Comparison of ENCODE assay signal across 8 cellular contexts in genomic region chr6:31308050-31308844, GRCh38. TPM values are rescaled to one million over a fixed set of nuclear protein-coding genes. Genes with fewer than 3 reads are reported as not detected.
DNase-seq lines count a peak whose midpoint lies in the region; ATAC-seq, FAIRE-seq and TF ChIP-seq lines count a peak whose summit lies in the region.

No MANE protein-coding gene starts in this region.

- CTCF ChIA-PET in activated CD4-positive, alpha-beta T cell treated with anti-CD3 and anti-CD28 coated beads, Interleukin-2, amount 10 ng/mL, durations not matched to agents 7 days and 5 days (lab: Charles Lee): interaction anchor here (0.9 to 2.0 kb wide), 4 partner anchors 11 to 55 kb away, joined by 3 to 8 read pairs (median 3); no protein-coding TSS in a partner anchor
- CTCF ChIA-PET in H1 (lab: Charles Lee; ENCODE audit: partially characterized antibody): interaction anchor here (0.7 to 2.9 kb wide), 7 partner anchors 12 to 267 kb away, joined by 3 to 13 read pairs (median 3); no protein-coding TSS in a partner anchor

- H3K14ac ChIP-seq in H9 (ENCODE audit: insufficient read depth, low read length) (no peak overlapping the region), H1 (ENCODE audit: insufficient read length) (no peak overlapping the region)

- no peak overlapping the region for H3K56ac ChIP-seq in H9 (ENCODE audit: insufficient read length, low read depth, low read length)
- H3K56ac ChIP-seq in H1 (replicated peaks; ENCODE audit: insufficient read length, low read depth, low read length): no peak overlapping the region

- peaks cover 9% of the 10 kb centered on the region for H3K27me3 Mint-ChIP-seq in H9 (ENCODE audit: low read depth)
- peaks cover 44% of the 10 kb centered on the region for H3K27me3 Mint-ChIP-seq in activated CD4-positive, alpha-beta T cell treated with anti-CD3 and anti-CD28 coated beads, Interleukin-2, amount 10 ng/mL, durations not matched to agents 7 days and 5 days

- H4K8ac ChIP-seq in H9 (replicated peaks; ENCODE audit: insufficient read length, low read depth, low read length) (no peak overlapping the region), H1 (ENCODE audit: extremely low read depth, insufficient read depth, low read length) (peak overlapping the region; percentile 93; the same call in 1 of the 2 replicates)

- no peak overlapping the region for H3K4ac ChIP-seq in H9 (ENCODE audit: low read depth, low read length)
- H3K4ac ChIP-seq in H1 (replicated peaks; ENCODE audit: insufficient read length, low read depth, low read length): no peak overlapping the region

- H3K4me3 Mint-ChIP-seq in H9: no peak overlapping the region
- H3K4me3 Mint-ChIP-seq in activated CD4-positive, alpha-beta T cell treated with anti-CD3 and anti-CD28 coated beads, Interleukin-2, amount 10 ng/mL, durations not matched to agents 7 days and 5 days: peak overlapping the region; percentile 57

- no peak overlapping the region for H3K27ac Mint-ChIP-seq in H9
- peak overlapping the region; percentile 58 for H3K27ac Mint-ChIP-seq in activated CD4-positive, alpha-beta T cell treated with anti-CD3 and anti-CD28 coated beads, Interleukin-2, amount 10 ng/mL, durations not matched to agents 7 days and 5 days

- H2BK120ac ChIP-seq in H9 (ENCODE audit: low read depth, low read length, poor library complexity, severe bottlenecking) (no peak overlapping the region), H1 (replicated peaks; ENCODE audit: low read depth, low read length) (no peak overlapping the region)

- H4K91ac ChIP-seq in H9 (ENCODE audit: insufficient read length, low read depth, low read length) (no peak overlapping the region), H1 (replicated peaks; ENCODE audit: insufficient read length, low read length) (no peak overlapping the region)

- TF ChIP-seq EP300 in H1 (IDR thresholded peaks at IDR 0.05; ENCODE audit: borderline replicate concordance in 1 of 2, low read depth in 2 of 2, low read length in 2 of 2) (no peak), transverse colon (IDR thresholded peaks at IDR 0.05; ENCODE audit: low read depth) (no peak)

- H3K23me2 ChIP-seq in H9 (ENCODE audit: insufficient read length, low read depth, low read length, poor library complexity, severe bottlenecking) (no peaks in the 10 kb centered on the region), H1 (ENCODE audit: low read depth, low read length) (peaks cover 8% of the 10 kb centered on the region; the same call in 1 of the 2 replicates)

- H2BK5ac ChIP-seq in H9 (ENCODE audit: insufficient read length, low read length) (no peak overlapping the region), H1 (ENCODE audit: low read depth, low read length) (no peak overlapping the region)

- in situ Hi-C loops in transverse colon (cut with MboI; ENCODE audit: low pct_ligation_motif_present in 1 of 4, low pct_unique_long_range_greater_than_20kb in 1 of 4, low sequenced_read_pairs in 3 of 4): no loop called here

- no peak for TF ChIP-seq CTCF in H9 (conservative IDR thresholded peaks at IDR 0.05)
- TF ChIP-seq CTCF in H1 (IDR thresholded peaks at IDR 0.05; ENCODE audit: control extremely low read depth in 1 of 3, insufficient read depth in 1 of 3, low read depth in 1 of 3, low read length in 3 of 3): no peak
- no peak for TF ChIP-seq CTCF in transverse colon (IDR thresholded peaks at IDR 0.05)
- TF ChIP-seq CTCF in BE2C (IDR thresholded peaks at IDR 0.05; ENCODE audit: low read depth, low read length): no peak

- H3K4me1 Mint-ChIP-seq in H9: no peaks in the 10 kb centered on the region
- peaks cover 2% of the 10 kb centered on the region for H3K4me1 Mint-ChIP-seq in activated CD4-positive, alpha-beta T cell treated with anti-CD3 and anti-CD28 coated beads, Interleukin-2, amount 10 ng/mL, durations not matched to agents 7 days and 5 days

- 0 out of 3 replicates have a peak, but pooled peaks of 1 of the 2 experiments have one; percentile 23 for TF ChIP-seq POLR2A in H1 (IDR thresholded peaks at IDR 0.05; ENCODE audit: control extremely low read depth in 1 of 2, low read depth in 2 of 2, low read length in 2 of 2)
- TF ChIP-seq POLR2A in transverse colon (IDR thresholded peaks at IDR 0.05): no peak

- H3K27ac ChIP-seq in H9 (ENCODE audit: insufficient read length, low read depth, low read length): no peak overlapping the region
- no peak overlapping the region for H3K27ac ChIP-seq in H1 (ENCODE audit: low read depth, low read length)
- peak overlapping the region in 1 of 4 donors; percentile 26 for H3K27ac ChIP-seq in transverse colon

- H3K27me3 ChIP-seq in H9 (ENCODE audit: insufficient read depth, low read length): no peaks in the 10 kb centered on the region
- peaks cover 0 to 7% (median 4%) of the 10 kb centered on the region in 4 experiments; a peak in 4 of 7 replicates for H3K27me3 ChIP-seq in H1 (replicated peaks in 1 of 4; ENCODE audit: control insufficient read depth in 3 of 4, extremely low read depth in 1 of 4, insufficient read depth in 3 of 4, low read length in 3 of 4)
- peaks cover 39% of the 10 kb centered on the region for H3K27me3 ChIP-seq in transverse colon
- H3K27me3 ChIP-seq in BE2C: peaks cover 18% of the 10 kb centered on the region

- H3K79me2 ChIP-seq in H9 (ENCODE audit: insufficient read depth, low read length) (no peaks in the 10 kb centered on the region), H1 (ENCODE audit: control insufficient read depth in 1 of 2, insufficient read depth in 2 of 2, low read length in 2 of 2) (no peaks in the 10 kb centered on the region)

- no peak for FAIRE-seq in H1 (lab: Jason Lieb, UNC)

- ATAC-seq in GM18519 (IDR thresholded peaks at IDR 0.05; ENCODE audit: low FRiP score, unreplicated experiment) (no peak), HG03095 (IDR thresholded peaks at IDR 0.05; ENCODE audit: unreplicated experiment) (no peak)

- no peak overlapping the region for H2BK15ac ChIP-seq in H9 (ENCODE audit: low read depth, low read length)
- peak overlapping the region; percentile 73; the same call in 1 of the 2 replicates for H2BK15ac ChIP-seq in H1 (ENCODE audit: low read length)

- no peak overlapping the region for H3T11ph ChIP-seq in H9 (ENCODE audit: low read length)

- H2AFZ ChIP-seq in H9 (ENCODE audit: low read length) (no peak overlapping the region), H1 (ENCODE audit: low read length) (peak overlapping the region; percentile 55; the same call in 1 of the 2 replicates)

- no peak overlapping the region for H2AK5ac ChIP-seq in H9 (ENCODE audit: insufficient read length, low read length)
- no peak overlapping the region for H2AK5ac ChIP-seq in H1 (ENCODE audit: low read depth, low read length)

- no peaks in the 10 kb centered on the region for H3K4me1 ChIP-seq in H9 (ENCODE audit: insufficient read depth, low read length)
- H3K4me1 ChIP-seq in H1 (replicated peaks in 1 of 4; ENCODE audit: control insufficient read depth in 3 of 4, insufficient read depth in 4 of 4, low read length in 3 of 4): peaks cover 0 to 2% (median 0%) of the 10 kb centered on the region in 4 experiments; a peak in 3 of 7 replicates
- H3K4me1 ChIP-seq in transverse colon: peaks cover 0 to 15% (median 10%) of the 10 kb centered on the region in 4 donors
- no peaks in the 10 kb centered on the region for H3K4me1 ChIP-seq in BE2C

- no peaks in the 10 kb centered on the region for H3K36me3 ChIP-seq in H1 (ENCODE audit: control insufficient read depth in 2 of 4, insufficient read depth in 4 of 4, low read length in 3 of 4)
- H3K36me3 ChIP-seq in transverse colon: no peaks in the 10 kb centered on the region
- H3K36me3 ChIP-seq in BE2C: no peaks in the 10 kb centered on the region

- no peak overlapping the region for H4K5ac ChIP-seq in H9 (ENCODE audit: insufficient read length, low read depth, low read length)
- no peak overlapping the region for H4K5ac ChIP-seq in H1 (ENCODE audit: insufficient read length, low read depth, low read length)

- H3K4me3 ChIP-seq in H1 (ENCODE audit: extremely low read depth in 1 of 4, insufficient read depth in 2 of 4, low read depth in 3 of 4, low read length in 4 of 4) (peak overlapping the region; percentile 38 to 73 (median 44)), transverse colon (peak overlapping the region; percentile 14 to 51 (median 31)), BE2C (ENCODE audit: low read depth, low read length) (no peak overlapping the region)

- POLR2A ChIA-PET in activated CD4-positive, alpha-beta T cell treated with anti-CD3 and anti-CD28 coated beads, Interleukin-2, amount 10 ng/mL, durations not matched to agents 7 days and 5 days (lab: Charles Lee): interaction anchor here (0.8 kb wide), 1 partner anchor 177 kb away, joined by 3 read pairs; no protein-coding TSS in a partner anchor
- POLR2A ChIA-PET in H1 (lab: Charles Lee; ENCODE audit: partially characterized antibody): interaction anchor here (0.7 to 1.1 kb wide), 6 partner anchors 12 to 169 kb away, joined by 3 to 4 read pairs (median 3); partner anchors contain the start of gene PSORS1C2

- no peak overlapping the region for H2BK20ac ChIP-seq in H9 (ENCODE audit: low read depth, low read length, poor library complexity, severe bottlenecking)
- H2BK20ac ChIP-seq in H1 (ENCODE audit: low read length): no peak overlapping the region

- H3K18ac ChIP-seq in H9 (ENCODE audit: insufficient read length, low read depth, low read length): no peak overlapping the region
- H3K18ac ChIP-seq in H1 (ENCODE audit: extremely low read depth, low read length): peak overlapping the region; percentile 24; the same call in 1 of the 2 replicates

- intact Hi-C loops in posterior vena cava (cut with DNase I): loop anchor here in 1 of 2 donors (10.0 kb wide), 1 partner anchor 83 kb away; no protein-coding TSS in a partner anchor
- intact Hi-C loops in transverse colon (cut with DNase I; ENCODE audit: low total_unique reads): no loop called here

- H2BK12ac ChIP-seq in H9 (ENCODE audit: insufficient read length, low read depth, low read length) (no peak overlapping the region), H1 (ENCODE audit: low read depth, low read length) (no peak overlapping the region)

- no peak overlapping the region for H3K9ac ChIP-seq in H9 (ENCODE audit: extremely low read depth, insufficient read length, low read length)
- H3K9ac ChIP-seq in H1 (replicated peaks in 1 of 4; ENCODE audit: extremely low read depth in 1 of 4, low read depth in 3 of 4, low read length in 3 of 4): no peak overlapping the region

- H4K20me1 ChIP-seq in H9 (ENCODE audit: control insufficient read depth, insufficient read depth, insufficient read length) (no peaks in the 10 kb centered on the region), H1 (replicated peaks in 1 of 2; ENCODE audit: control insufficient read depth in 1 of 2, insufficient read depth in 2 of 2, low read length in 2 of 2) (no peaks in the 10 kb centered on the region)

- DNase-seq in H9 (peak; percentile 91), H1 (ENCODE audit: low read depth in 1 of 2, low spot score in 2 of 2) (peak; percentile 66 to 84), posterior vena cava (ENCODE audit: low spot score) (peak; percentile 81), transverse colon (peak; percentile 73), BE2C (no peak)
- peak; percentile 50 for DNase-seq in activated CD4-positive, alpha-beta T cell treated with anti-CD3 and anti-CD28 coated beads, Interleukin-2, amount 10 ng/mL, durations not matched to agents 7 days and 5 days

- H3K4me2 ChIP-seq in H9 (ENCODE audit: insufficient read depth, insufficient read length, low read length) (no peak overlapping the region), H1 (ENCODE audit: insufficient read depth in 1 of 2, low read depth in 2 of 2, low read length in 2 of 2) (peak overlapping the region; percentile 64 to 71)

- H3K9me3 ChIP-seq in H9 (ENCODE audit: control insufficient read depth, low read depth, low read length) (no peaks in the 10 kb centered on the region), H1 (ENCODE audit: insufficient read depth in 2 of 2, low read depth in 1 of 2, low read length in 1 of 2) (no peaks in the 10 kb centered on the region), transverse colon (no peaks in the 10 kb centered on the region), BE2C (no peaks in the 10 kb centered on the region)

- no CpG with 5 or more reads among the region's 57 CpGs for WGBS in H9 (ENCODE audit: extremely low coverage, insufficient read length, low lambda C conversion rate)
- WGBS in H1 (ENCODE audit: extremely low coverage in 1 of 2, insufficient coverage in 1 of 2, insufficient read length in 1 of 2, insufficient replicate concordance in 2 of 2, low coverage in 1 of 2, low lambda C conversion rate in 2 of 2, missing lambda C conversion rate in 1 of 2), 2 experiments: 40% methylated on average over 31 of the region's 57 CpGs; no CpG with 5 or more reads in 1 of the 2 experiments
- WGBS in transverse colon (ENCODE audit: low coverage in 1 of 2), 2 donors: 0 to 8% methylated on average over 2 to 34 of the region's 57 CpGs

- no peaks in the 10 kb centered on the region for H3K36me3 Mint-ChIP-seq in H9 (ENCODE audit: insufficient read depth in 1 of 3, low read depth in 3 of 3)
- H3K36me3 Mint-ChIP-seq in activated CD4-positive, alpha-beta T cell treated with anti-CD3 and anti-CD28 coated beads, Interleukin-2, amount 10 ng/mL, durations not matched to agents 7 days and 5 days (ENCODE audit: low read depth): peaks cover 2% of the 10 kb centered on the region

- H3K79me1 ChIP-seq in H9 (ENCODE audit: insufficient read depth, low read depth, low read length, poor library complexity, severe bottlenecking) (no peaks in the 10 kb centered on the region), H1 (ENCODE audit: low read depth, low read length) (no peaks in the 10 kb centered on the region)

- no peak for TF ChIP-seq RAD21 in H1 (IDR thresholded peaks at IDR 0.05 in 1 of 2, conservative IDR thresholded peaks at IDR 0.05 in 1 of 2; ENCODE audit: low read depth in 2 of 2, low read length in 2 of 2)

- no peaks in the 10 kb centered on the region; a peak in 1 of 5 replicates for H3K9me3 Mint-ChIP-seq in H9
- H3K9me3 Mint-ChIP-seq in activated CD4-positive, alpha-beta T cell treated with anti-CD3 and anti-CD28 coated beads, Interleukin-2, amount 10 ng/mL, durations not matched to agents 7 days and 5 days: no peaks in the 10 kb centered on the region

- H3K23ac ChIP-seq in H9 (ENCODE audit: insufficient read length, low read depth, low read length) (no peak overlapping the region), H1 (ENCODE audit: insufficient read length) (no peak overlapping the region)

RNA-seq across cellular contexts. Expression of gene HLA-C, which starts 36.4 kb away (rescaled TPM):
- total RNA-seq in H9 (2021) (239 and 241 TPM in 2 replicates), posterior vena cava (100 to 1,000 TPM; 410 to 411 TPM), transverse colon (1,000 to 10,000 TPM in 3 of 4 donors, 100 to 1,000 TPM in 1; 200 to 1,614 (median 1,271) TPM)
- total RNA-seq in activated CD4-positive, alpha-beta T cell treated with anti-CD3 and anti-CD28 coated beads, Interleukin-2, amount 10 ng/mL, durations not matched to agents 7 days and 5 days: 1,000 to 10,000 TPM; 1,296 to 1,446 TPM
- 245 and 251 TPM in 2 replicates for total RNA-seq in H1 (2021; fragmentation: NEBNext Ultra II Directional; extraction: Animal tissue kit (Norgen Biotek cat#: 25700))
- 360 and 430 TPM in 2 replicates for polyA plus RNA-seq in H1 (2011; rRNA removed)
- 419 TPM for polyA plus RNA-seq in H1 (2011; cell fraction: cytosol; rRNA removed)
- 599 TPM for polyA plus RNA-seq in H1 (2011; cell fraction: nucleus; rRNA removed)
- polyA plus RNA-seq in H1 (2012, experiment 1 of 2): 318 to 360 TPM (median 338 TPM) in 4 replicates
- polyA plus RNA-seq in H1 (2012, experiment 2 of 2): 375 TPM
- 444 TPM for polyA plus RNA-seq in H1 (2013, experiment 1 of 2)
- polyA plus RNA-seq in H1 (2013, experiment 2 of 2): 469 TPM
- polyA minus RNA-seq in H1 (2011; rRNA and poly(A)+ RNA removed): 116 and 123 TPM in 2 replicates
- 163 TPM for polyA minus RNA-seq in H1 (2011; cell fraction: cytosol; rRNA and poly(A)+ RNA removed)
- 122 TPM for polyA minus RNA-seq in H1 (2011; cell fraction: nucleus; rRNA and poly(A)+ RNA removed)
- polyA plus RNA-seq in BE2C (2012; ENCODE audit: insufficient read depth, insufficient read length, low read depth): 67.2 TPM

RNA-seq across cellular contexts. Expression of gene HLA-B, which starts 48.7 kb away (rescaled TPM):
- total RNA-seq in H9 (2021) (68.6 and 70.7 TPM in 2 replicates), posterior vena cava (100 to 1,000 TPM; 525 to 620 TPM), transverse colon (1,000 to 10,000 TPM in 3 of 4 donors, 100 to 1,000 TPM in 1; 915 to 3,432 (median 2,814) TPM)
- 1,000 to 10,000 TPM; 4,654 to 4,702 TPM for total RNA-seq in activated CD4-positive, alpha-beta T cell treated with anti-CD3 and anti-CD28 coated beads, Interleukin-2, amount 10 ng/mL, durations not matched to agents 7 days and 5 days
- total RNA-seq in H1 (2021; fragmentation: NEBNext Ultra II Directional; extraction: Animal tissue kit (Norgen Biotek cat#: 25700)): 129 and 154 TPM in 2 replicates
- polyA plus RNA-seq in H1 (2011; rRNA removed): 231 and 233 TPM in 2 replicates
- 264 TPM for polyA plus RNA-seq in H1 (2011; cell fraction: cytosol; rRNA removed)
- 473 TPM for polyA plus RNA-seq in H1 (2011; cell fraction: nucleus; rRNA removed)
- 191 to 332 TPM (median 243 TPM) in 4 replicates for polyA plus RNA-seq in H1 (2012, experiment 1 of 2)
- 170 TPM for polyA plus RNA-seq in H1 (2012, experiment 2 of 2)
- polyA plus RNA-seq in H1 (2013, experiment 1 of 2): 144 TPM
- polyA plus RNA-seq in H1 (2013, experiment 2 of 2): 158 TPM
- 183 and 191 TPM in 2 replicates for polyA minus RNA-seq in H1 (2011; rRNA and poly(A)+ RNA removed)
- 145 TPM for polyA minus RNA-seq in H1 (2011; cell fraction: cytosol; rRNA and poly(A)+ RNA removed)
- polyA minus RNA-seq in H1 (2011; cell fraction: nucleus; rRNA and poly(A)+ RNA removed): 91.7 TPM
- polyA plus RNA-seq in BE2C (2012; ENCODE audit: insufficient read depth, insufficient read length, low read depth): 5.7 TPM
